ENCODE assay signal across 9 cellular contexts in the genomic region with DNA sequence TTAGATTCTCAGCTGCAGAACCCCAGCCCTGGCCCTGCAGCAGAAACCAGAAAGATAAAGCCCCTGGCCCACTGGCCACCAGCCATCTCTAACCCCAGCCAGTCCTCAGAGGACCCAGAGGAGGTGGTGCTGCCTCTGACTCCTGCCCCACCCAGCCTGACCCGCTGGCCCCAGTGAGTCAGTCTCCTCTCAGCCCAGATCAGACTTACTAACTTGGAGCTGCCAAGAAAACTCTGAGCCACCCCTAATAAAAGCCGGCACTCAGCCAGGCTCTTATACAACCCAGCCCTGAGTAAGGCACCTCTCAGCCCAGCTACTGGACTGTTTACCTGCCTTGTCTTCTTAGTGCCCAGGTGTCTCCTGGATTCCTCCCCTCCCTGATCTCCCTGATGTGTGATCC. TPM values are rescaled to one million over a fixed set of nuclear protein-coding genes. Genes with fewer than 3 reads are reported as not detected.
DNase-seq lines count a peak whose midpoint lies in the region; ATAC-seq and TF ChIP-seq lines count a peak whose summit lies in the region.
"Had no signal": no experiment of that assay in that cellular context is flagged by ENCODE, and none has a peak within 500 bp of the region (broad histone marks: within the 10 kb centered on the region; RNA-seq: fewer than 3 reads in every experiment).

No MANE protein-coding gene starts in this region.

- H3K27me3 ChIP-seq in SJSA1 (replicated peaks), result no peaks in the 10 kb centered on the region
- H3K27me3 ChIP-seq in foreskin keratinocyte, result peaks cover under 1% of the 10 kb centered on the region
- H3K27me3 ChIP-seq in psoas muscle (ENCODE audit: insufficient read depth in 3 of 3, low read length in 2 of 3), result no peaks in the 10 kb centered on the region

- no peak overlapping the region for H3K27ac Mint-ChIP-seq in T-helper 17 cell
- H3K27ac Mint-ChIP-seq: activated T-helper 2 cell treated with anti-CD3 and anti-CD28 coated beads, Interferon-gamma antibody, Interleukin-2, Interleukin-4, amounts not matched to agents 10 μg/mL and 5 μg/mL and 100 μg/mL, durations not matched to agents 14 hours and 24 hours and 36 hours had no signal

- no peaks in the 10 kb centered on the region for H3K36me3 ChIP-seq in SJSA1
- no peaks in the 10 kb centered on the region for H3K36me3 ChIP-seq in psoas muscle (ENCODE audit: insufficient read depth in 1 of 2, low read depth in 1 of 2)

- TF ChIP-seq CTCF in foreskin keratinocyte (conservative IDR thresholded peaks at IDR 0.05) (no peak), psoas muscle (IDR thresholded peaks at IDR 0.05) (no peak)

- H3K27ac ChIP-seq in SJSA1, result no peak overlapping the region
- no peak overlapping the region for H3K27ac ChIP-seq in foreskin keratinocyte
- H3K27ac ChIP-seq in psoas muscle, result no peak overlapping the region

- peaks cover 23% of the 10 kb centered on the region for H3K27me3 Mint-ChIP-seq in T-helper 17 cell

- 12 to 29% (median 24%) methylated on average over 2 of the region's 2 CpGs for WGBS in psoas muscle, 3 donors

- no peak overlapping the region for H3K4me3 Mint-ChIP-seq in T-helper 17 cell

- H3K4me3 ChIP-seq in SJSA1 (no peak overlapping the region), psoas muscle (no peak overlapping the region)

- ATAC-seq in foreskin keratinocyte (peak; percentile 91), psoas muscle (peak; percentile 64 to 84 (median 79)), GM18517 (IDR thresholded peaks at IDR 0.05; ENCODE audit: unreplicated experiment) (no peak), T-helper 17 cell (no peak)

- peaks cover 2% of the 10 kb centered on the region for H3K36me3 Mint-ChIP-seq in T-helper 17 cell (ENCODE audit: low read depth)

- DNase-seq in Daoy (ENCODE audit: low read depth) (peak; percentile 75), SJSA1 (ENCODE audit: low read depth in 1 of 2, low spot score in 2 of 2) (peak; percentile 35 to 65), foreskin keratinocyte (peak; percentile 48 to 80), psoas muscle (peak; percentile 82 to 85), NCI-H345 treated with DMSO at 0.1 percent for 48 hours (lab: John Stamatoyannopoulos, UW; ENCODE audit: unreplicated experiment) (no peak), OCI-M2 (lab: John Stamatoyannopoulos, UW; ENCODE audit: unreplicated experiment) (no peak), T-helper 17 cell (no peak)

- peaks cover 7% of the 10 kb centered on the region for H3K4me1 Mint-ChIP-seq in T-helper 17 cell

- H3K4me1 ChIP-seq in SJSA1 (replicated peaks) (peaks cover 7% of the 10 kb centered on the region), foreskin keratinocyte (peaks cover 6% of the 10 kb centered on the region), psoas muscle (no peaks in the 10 kb centered on the region)

- intact Hi-C loops in psoas muscle (cut with DNase I), result no loop called here

- 0 out of 2 replicates have a peak, but pooled peaks cover 2% of the 10 kb centered on the region for H3K9me3 ChIP-seq in SJSA1 (replicated peaks)
- H3K9me3 ChIP-seq in psoas muscle, result no peaks in the 10 kb centered on the region
- H3K9me3 ChIP-seq in T-helper 17 cell (ENCODE audit: control insufficient read depth, low read length, poor library complexity, severe bottlenecking), result no peaks in the 10 kb centered on the region

RNA-seq across cellular contexts. Expression of gene SLC14A2, which starts 2.0 kb away (rescaled TPM):
- not detected in 2 replicates for total RNA-seq in Daoy (2014; rRNA removed; shearing (Covaris generic))
- not detected in 2 replicates for total RNA-seq in SJSA1 (2014; rRNA removed; shearing (Covaris generic))
- not detected in 2 replicates for total RNA-seq in foreskin keratinocyte
- polyA plus RNA-seq in foreskin keratinocyte, result not detected in 2 replicates
- 1 to 10 TPM in 1 of 4 donors, under 1 TPM in 1, not detected in 2; 0.77 to 1.9 TPM for total RNA-seq in psoas muscle
- polyA plus RNA-seq in psoas muscle, result under 1 TPM in 1 of 3 donors, not detected in 2; 0.05 TPM
- total RNA-seq in T-helper 17 cell, result under 1 TPM in 1 of 2 donors, not detected in 1; 0.05 TPM

Comparison
In these comparisons a context has a peak if more than half of its experiments do, and no peak if none do; other contexts are left out.
1. DNase-seq: peak in Daoy (single experiment), SJSA1 (2 of 2), foreskin keratinocyte (2 of 2) and psoas muscle (2 of 2); none in NCI-H345 treated with DMSO at 0.1 percent for 48 hours (single experiment), OCI-M2 (single experiment) and T-helper 17 cell (0 of 3).
2. ATAC-seq: peak in foreskin keratinocyte (single experiment) and psoas muscle (4 of 4); none in GM18517 (single experiment) and T-helper 17 cell (single experiment).